18 cellular contexts compared by ENCODE assay signal in the genomic region with DNA sequence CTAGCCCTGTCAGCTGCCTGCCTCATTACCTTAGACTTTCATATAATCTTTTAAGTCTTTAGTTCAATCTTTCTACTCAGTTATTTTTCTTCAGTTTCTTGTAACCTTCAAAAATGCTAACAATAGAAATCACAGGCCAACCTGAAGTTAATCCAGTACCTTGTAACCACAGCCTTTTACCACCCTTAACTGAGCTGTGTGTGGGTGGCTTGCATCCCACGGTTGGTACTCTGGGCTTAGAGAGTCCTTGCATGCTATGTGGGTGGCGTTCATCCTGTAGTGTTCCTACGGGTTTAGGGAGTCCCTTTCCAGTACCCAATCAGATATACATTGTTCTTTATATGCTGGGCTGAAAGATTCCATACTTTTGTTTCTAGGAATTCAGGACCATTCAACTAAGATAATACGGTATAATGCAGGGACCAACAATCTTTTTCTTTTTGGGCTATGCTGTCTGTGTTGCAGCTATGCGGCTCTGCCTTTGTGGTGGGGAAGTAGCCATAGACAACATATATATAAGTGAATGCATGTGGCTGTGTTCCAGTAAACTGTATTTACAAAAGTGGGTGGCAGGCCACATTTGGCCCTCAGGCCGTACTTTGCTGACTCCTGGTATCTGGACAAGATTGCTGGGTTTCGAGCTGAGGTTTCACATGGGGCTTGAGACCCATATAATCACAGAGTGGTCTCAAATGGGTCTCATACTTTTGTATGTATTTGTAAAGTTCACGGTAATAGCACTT.
"Had no signal": no experiment of that assay in that cellular context is flagged by ENCODE, and none has a peak within 500 bp of the region (broad histone marks: within the 10 kb centered on the region; RNA-seq: fewer than 3 reads in every experiment).

No MANE protein-coding gene starts in this region.

- H3K9me3 ChIP-seq: upper lobe of right lung had no signal

- ATAC-seq: activated T-cell treated with anti-CD3 and anti-CD28 coated beads, Interleukin-2, amount 50 U/mL, for 4 hours; natural killer cell treated with Interleukin-12 subunit alpha and Interleukin-12 subunit beta and Interleukin-15 and Interleukin-18, amount 100 ng/mL, for 72 hours; stimulated activated naive B cell treated with anti-CD40 and anti-IgM and Interleukin-4, amounts not matched to agents 10 μg/mL and 1 μg/mL and 100 μg/mL, for 72 hours; upper lobe of right lung had no signal

- H3K4me1 ChIP-seq: spleen, upper lobe of right lung had no signal

- H3K36me3 ChIP-seq: spleen, thoracic aorta, upper lobe of right lung had no signal

- H3K27ac ChIP-seq: coronary artery, spleen, thoracic aorta, upper lobe of right lung, VCaP had no signal

- DNase-seq: activated CD4-positive, alpha-beta T cell treated with anti-CD3 and anti-CD28 coated beads, Interleukin-2, amount 50 U/mL, for 1 hour; activated CD4-positive, CD25-positive, alpha-beta regulatory T cell treated with anti-CD3 and anti-CD28 coated beads, Interleukin-2, amount 50 U/mL, for 72 hours; activated CD8-positive, alpha-beta memory T cell treated with anti-CD3 and anti-CD28 coated beads, Interleukin-2, amount 50 U/mL, for 4 hours; activated effector memory CD4-positive, alpha-beta T cell treated with Interleukin-2 at 50 U/mL for 16 hours; activated naive CD4-positive, alpha-beta T cell treated with anti-CD3 and anti-CD28 coated beads, Interleukin-2, amount 50 U/mL, for 16 hours; activated T-cell treated with anti-CD3 and anti-CD28 coated beads, Interleukin-2, amount 50 U/mL, for 4 hours; aorta; erythroblast; foreskin melanocyte; hypothalamus; spleen; stimulated activated naive B cell treated with anti-CD40 and anti-IgM and Interleukin-4, amounts not matched to agents 10 μg/mL and 1 μg/mL and 100 μg/mL, for 72 hours; upper lobe of right lung had no signal

- H3K4me3 ChIP-seq: coronary artery, lung, spleen, thoracic aorta, upper lobe of right lung had no signal

- H3K27me3 ChIP-seq: spleen, upper lobe of right lung had no signal
